In the genomic region with DNA sequence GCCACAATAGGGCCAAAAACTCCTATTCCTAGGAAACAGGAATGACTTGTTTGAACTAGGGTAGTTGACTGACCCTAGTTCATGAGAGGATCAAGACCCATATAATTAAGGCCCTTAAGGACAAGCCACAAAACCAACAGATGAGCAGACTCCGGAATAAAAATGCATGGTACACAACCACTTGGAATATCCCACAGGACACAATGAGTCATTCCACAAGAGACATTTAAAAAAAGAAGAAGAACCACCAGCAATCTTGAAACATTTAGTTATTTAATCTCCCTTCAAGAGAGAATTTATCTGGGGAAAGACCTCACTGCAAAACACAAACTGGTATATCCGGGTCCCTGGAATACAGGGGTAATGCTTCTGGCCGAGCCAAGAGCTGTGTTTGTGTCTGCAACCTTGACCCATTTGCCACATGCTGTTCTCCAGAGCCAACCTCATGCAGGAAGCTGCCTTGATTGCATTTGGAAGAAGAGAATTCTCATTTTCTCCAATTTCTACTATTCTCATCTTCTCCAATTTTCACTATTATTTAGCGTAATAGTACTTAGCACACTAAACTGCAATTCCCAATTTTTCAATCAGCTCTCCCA, we compare ENCODE assay signal across 11 cellular contexts.
DNase-seq lines count a peak whose midpoint lies in the region; ATAC-seq and TF ChIP-seq lines count a peak whose summit lies in the region.
"Had no signal": no experiment of that assay in that cellular context is flagged by ENCODE, and none has a peak within 500 bp of the region (broad histone marks: within the 10 kb centered on the region; RNA-seq: fewer than 3 reads in every experiment).

No MANE protein-coding gene starts in this region.

- H3K9me2 ChIP-seq in hepatocyte (replicated peaks; ENCODE audit: insufficient read depth), result no peaks in the 10 kb centered on the region

- 51 to 53% methylated on average over 4 of the region's 4 CpGs for WGBS in body of pancreas, 2 donors
- WGBS in hepatocyte (ENCODE audit: low lambda C conversion rate, missing lambda C conversion rate), result 93% methylated on average over 4 of the region's 4 CpGs
- WGBS in spleen, 5 donors, result 57 to 85% (median 74%) methylated on average over 4 of the region's 4 CpGs

- intact Hi-C loops in body of pancreas (cut with DNase I) (no loop called here), spleen (cut with DNase I; ENCODE audit: low total_unique reads) (no loop called here)

- no peak overlapping the region for H2AFZ ChIP-seq in hepatocyte

- ATAC-seq in body of pancreas (peak; percentile 62), omental fat pad (ENCODE audit: low FRiP score) (no peak), HG03108 (IDR thresholded peaks at IDR 0.05; ENCODE audit: unreplicated experiment) (no peak), HG03565 (IDR thresholded peaks at IDR 0.05; ENCODE audit: unreplicated experiment) (no peak)

- no peak overlapping the region for H3K4me2 ChIP-seq in hepatocyte

- TF ChIP-seq POLR2A in body of pancreas (IDR thresholded peaks at IDR 0.05) (no peak), spleen (IDR thresholded peaks at IDR 0.05) (no peak)

- H3K27ac ChIP-seq in body of pancreas (peak overlapping the region in 2 of 4 donors; percentile 14 to 33), hepatocyte (peak overlapping the region; percentile 24), spleen (peak overlapping the region in 7 of 8 donors; percentile 9 to 64 (median 34))

- H3K9me3 ChIP-seq in body of pancreas, result no peaks in the 10 kb centered on the region
- no peaks in the 10 kb centered on the region for H3K9me3 ChIP-seq in hepatocyte (ENCODE audit: low read depth)
- peaks cover 0 to 5% (median 0%) of the 10 kb centered on the region in 8 donors for H3K9me3 ChIP-seq in spleen

- H3K27me3 ChIP-seq in body of pancreas (no peaks in the 10 kb centered on the region), hepatocyte (no peaks in the 10 kb centered on the region), spleen (replicated peaks in 1 of 7) (no peaks in the 10 kb centered on the region)

- H3K4me1 ChIP-seq in body of pancreas (peaks cover 30% of the 10 kb centered on the region), hepatocyte (ENCODE audit: insufficient read depth) (peaks cover under 1% of the 10 kb centered on the region), spleen (peaks cover 8 to 81% (median 40%) of the 10 kb centered on the region in 6 donors)

- no peaks in the 10 kb centered on the region for H4K20me1 ChIP-seq in hepatocyte (ENCODE audit: insufficient read depth, poor library complexity, severe bottlenecking)

- H3K4me3 ChIP-seq in body of pancreas (no peak overlapping the region), hepatocyte (no peak overlapping the region), spleen (no peak overlapping the region)

- TF ChIP-seq CTCF in body of pancreas (IDR thresholded peaks at IDR 0.05) (no peak), hepatocyte (IDR thresholded peaks at IDR 0.05; ENCODE audit: poor library complexity) (no peak), spleen (IDR thresholded peaks at IDR 0.05 in 8 of 11, conservative IDR thresholded peaks at IDR 0.05 in 3 of 11) (no peak), omental fat pad (IDR thresholded peaks at IDR 0.05) (no peak)

- H3K79me2 ChIP-seq in hepatocyte, result peaks cover 6% of the 10 kb centered on the region

- H3K36me3 ChIP-seq in body of pancreas (replicated peaks in 1 of 2; ENCODE audit: insufficient read depth in 1 of 2, low read depth in 2 of 2) (no peaks in the 10 kb centered on the region), hepatocyte (replicated peaks; ENCODE audit: insufficient read depth, low read depth) (no peaks in the 10 kb centered on the region), spleen (peaks cover 0 to 4% (median 0%) of the 10 kb centered on the region in 6 donors)

- DNase-seq in HCEC 1CT (peak; percentile 25), body of pancreas (peak in 3 of 4 donors; percentile 49 to 62 (median 61)), hepatocyte (ENCODE audit: low spot score) (no peak), spleen (no peak), omental fat pad (ENCODE audit: low spot score) (no peak), epidermal melanocyte (ENCODE audit: insufficient read length, low spot score) (no peak)
- DNase-seq: activated naive CD8-positive, alpha-beta T cell treated with anti-CD3 and anti-CD28 coated beads, Interleukin-2, amount 10 ng/mL, durations not matched to agents 7 days and 5 days; NCI-H2171 treated with DMSO at 0.1 percent for 48 hours; T-helper 9 cell had no signal

Comparison
In these comparisons a context has a peak if more than half of its experiments do, and no peak if none do; other contexts are left out.
1. DNase-seq: peak in HCEC 1CT (single experiment) and body of pancreas (3 of 4); none in hepatocyte (single experiment), spleen (single experiment), omental fat pad (single experiment) and epidermal melanocyte (single experiment).